1 cellular context compared by ENCODE assay signal in genomic region chr4:74933562-74934015, GRCh38.
TF ChIP-seq lines count a peak whose summit lies in the region.

No MANE protein-coding gene starts in this region.

TF ChIP-seq in GM12878, 131 proteins besides CTCF, POLR2A, EP300 and RAD21 (continued from another document):
- TF ChIP-seq, protein P1, sequence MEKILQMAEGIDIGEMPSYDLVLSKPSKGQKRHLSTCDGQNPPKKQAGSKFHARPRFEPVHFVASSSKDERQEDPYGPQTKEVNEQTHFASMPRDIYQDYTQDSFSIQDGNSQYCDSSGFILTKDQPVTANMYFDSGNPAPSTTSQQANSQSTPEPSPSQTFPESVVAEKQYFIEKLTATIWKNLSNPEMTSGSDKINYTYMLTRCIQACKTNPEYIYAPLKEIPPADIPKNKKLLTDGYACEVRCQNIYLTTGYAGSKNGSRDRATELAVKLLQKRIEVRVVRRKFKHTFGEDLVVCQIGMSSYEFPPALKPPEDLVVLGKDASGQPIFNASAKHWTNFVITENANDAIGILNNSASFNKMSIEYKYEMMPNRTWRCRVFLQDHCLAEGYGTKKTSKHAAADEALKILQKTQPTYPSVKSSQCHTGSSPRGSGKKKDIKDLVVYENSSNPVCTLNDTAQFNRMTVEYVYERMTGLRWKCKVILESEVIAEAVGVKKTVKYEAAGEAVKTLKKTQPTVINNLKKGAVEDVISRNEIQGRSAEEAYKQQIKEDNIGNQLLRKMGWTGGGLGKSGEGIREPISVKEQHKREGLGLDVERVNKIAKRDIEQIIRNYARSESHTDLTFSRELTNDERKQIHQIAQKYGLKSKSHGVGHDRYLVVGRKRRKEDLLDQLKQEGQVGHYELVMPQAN (conservative IDR thresholded peaks at IDR 0.05), result no peak; the same call in 1 of the 2 replicates
- TF ChIP-seq ZNF217 (IDR thresholded peaks at IDR 0.05), result 0 out of 2 replicates have a peak, but pooled peaks have one; percentile 33
- TF ChIP-seq CBX5 (IDR thresholded peaks at IDR 0.05; ENCODE audit: low read depth), result 0 out of 2 replicates have a peak, but pooled peaks have one; percentile 20
- TF ChIP-seq IRF4 (IDR thresholded peaks at IDR 0.05; ENCODE audit: low read depth, low read length), result no peak
- TF ChIP-seq TCF3 (IDR thresholded peaks at IDR 0.05; ENCODE audit: borderline replicate concordance, insufficient read depth, low read depth, low read length), result no peak
- TF ChIP-seq BACH1 (IDR thresholded peaks at IDR 0.05; ENCODE audit: borderline replicate concordance), result no peak
- no peak for TF ChIP-seq NR2F1 (conservative IDR thresholded peaks at IDR 0.05)
- no peak for TF ChIP-seq RCOR1 (conservative IDR thresholded peaks at IDR 0.05; ENCODE audit: low read depth, low read length)
- TF ChIP-seq, protein P2, sequence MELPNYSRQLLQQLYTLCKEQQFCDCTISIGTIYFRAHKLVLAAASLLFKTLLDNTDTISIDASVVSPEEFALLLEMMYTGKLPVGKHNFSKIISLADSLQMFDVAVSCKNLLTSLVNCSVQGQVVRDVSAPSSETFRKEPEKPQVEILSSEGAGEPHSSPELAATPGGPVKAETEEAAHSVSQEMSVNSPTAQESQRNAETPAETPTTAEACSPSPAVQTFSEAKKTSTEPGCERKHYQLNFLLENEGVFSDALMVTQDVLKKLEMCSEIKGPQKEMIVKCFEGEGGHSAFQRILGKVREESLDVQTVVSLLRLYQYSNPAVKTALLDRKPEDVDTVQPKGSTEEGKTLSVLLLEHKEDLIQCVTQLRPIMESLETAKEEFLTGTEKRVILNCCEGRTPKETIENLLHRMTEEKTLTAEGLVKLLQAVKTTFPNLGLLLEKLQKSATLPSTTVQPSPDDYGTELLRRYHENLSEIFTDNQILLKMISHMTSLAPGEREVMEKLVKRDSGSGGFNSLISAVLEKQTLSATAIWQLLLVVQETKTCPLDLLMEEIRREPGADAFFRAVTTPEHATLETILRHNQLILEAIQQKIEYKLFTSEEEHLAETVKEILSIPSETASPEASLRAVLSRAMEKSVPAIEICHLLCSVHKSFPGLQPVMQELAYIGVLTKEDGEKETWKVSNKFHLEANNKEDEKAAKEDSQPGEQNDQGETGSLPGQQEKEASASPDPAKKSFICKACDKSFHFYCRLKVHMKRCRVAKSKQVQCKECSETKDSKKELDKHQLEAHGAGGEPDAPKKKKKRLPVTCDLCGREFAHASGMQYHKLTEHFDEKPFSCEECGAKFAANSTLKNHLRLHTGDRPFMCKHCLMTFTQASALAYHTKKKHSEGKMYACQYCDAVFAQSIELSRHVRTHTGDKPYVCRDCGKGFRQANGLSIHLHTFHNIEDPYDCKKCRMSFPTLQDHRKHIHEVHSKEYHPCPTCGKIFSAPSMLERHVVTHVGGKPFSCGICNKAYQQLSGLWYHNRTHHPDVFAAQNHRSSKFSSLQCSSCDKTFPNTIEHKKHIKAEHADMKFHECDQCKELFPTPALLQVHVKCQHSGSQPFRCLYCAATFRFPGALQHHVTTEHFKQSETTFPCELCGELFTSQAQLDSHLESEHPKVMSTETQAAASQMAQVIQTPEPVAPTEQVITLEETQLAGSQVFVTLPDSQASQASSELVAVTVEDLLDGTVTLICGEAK (IDR thresholded peaks at IDR 0.05; ENCODE audit: borderline replicate concordance), result no peak
- no peak; the same call in 1 of the 2 replicates for TF ChIP-seq PML (IDR thresholded peaks at IDR 0.05; ENCODE audit: low read length)
- no peak for TF ChIP-seq POU2F2 (IDR thresholded peaks at IDR 0.05; ENCODE audit: borderline replicate concordance, low read depth, low read length)
- TF ChIP-seq DPF2 (IDR thresholded peaks at IDR 0.05), result 0 out of 2 replicates have a peak, but pooled peaks have one; percentile 1
- no peak for TF ChIP-seq GATAD2B (conservative IDR thresholded peaks at IDR 0.05; ENCODE audit: low read depth)
